16 cellular contexts compared by ENCODE assay signal in the genomic region with DNA sequence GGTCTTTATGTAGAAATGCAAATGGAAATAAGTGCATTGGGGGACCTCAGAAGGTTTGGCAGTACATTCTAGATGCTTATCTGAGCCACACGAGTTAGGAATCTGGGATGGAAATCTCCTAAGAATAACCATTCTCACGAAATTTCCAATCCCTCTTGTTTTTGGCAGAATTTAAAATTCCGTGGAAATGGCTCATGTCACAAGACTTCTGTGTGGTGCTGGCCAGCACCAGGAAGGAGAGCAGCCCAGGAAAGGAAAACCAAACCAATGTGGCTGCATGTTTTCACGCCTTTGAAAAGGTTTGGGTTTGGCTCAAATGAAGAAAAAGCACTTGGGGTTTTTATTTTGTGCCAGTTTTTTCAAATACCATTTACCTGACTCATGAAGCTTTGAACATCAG.
DNase-seq lines count a peak whose midpoint lies in the region; TF ChIP-seq lines count a peak whose summit lies in the region.
"Had no signal": no experiment of that assay in that cellular context is flagged by ENCODE, and none has a peak within 500 bp of the region (broad histone marks: within the 10 kb centered on the region; RNA-seq: fewer than 3 reads in every experiment).

No MANE protein-coding gene starts in this region.

- dilution Hi-C loops in mammary epithelial cell (cut with HindIII; ENCODE audit: low sequenced_read_pairs) = no loop called here

- H3K36me3 ChIP-seq in mammary epithelial cell (ENCODE audit: insufficient read depth, low read length) (no peaks in the 10 kb centered on the region), smooth muscle cell (ENCODE audit: low read depth) (no peaks in the 10 kb centered on the region)
- H3K36me3 ChIP-seq: adrenal gland, gastrocnemius medialis, pancreas had no signal

- no peaks in the 10 kb centered on the region for H3K27me3 ChIP-seq in mammary epithelial cell (ENCODE audit: insufficient read depth, low read length)
- no peaks in the 10 kb centered on the region for H3K27me3 ChIP-seq in smooth muscle cell (ENCODE audit: low read depth)
- H3K27me3 ChIP-seq: adrenal gland, gastrocnemius medialis, pancreas had no signal

- intact Hi-C loops in mammary epithelial cell (cut with micrococcal nuclease) = no loop called here

- in situ Hi-C loops in mammary epithelial cell (cut with MboI; ENCODE audit: low sequenced_read_pairs in 2 of 2) = no loop called here

- H3K9ac ChIP-seq in mammary epithelial cell (ENCODE audit: insufficient read depth, low read length) (no peak overlapping the region), smooth muscle cell (ENCODE audit: low read depth) (no peak overlapping the region)

- peak overlapping the region; percentile 53 for H2AFZ ChIP-seq in mammary epithelial cell (ENCODE audit: low read depth, low read length)
- no peak overlapping the region for H2AFZ ChIP-seq in smooth muscle cell (ENCODE audit: low read depth)

- H3K27ac ChIP-seq in mammary epithelial cell (ENCODE audit: insufficient read depth, low read depth, low read length) (no peak overlapping the region), smooth muscle cell (ENCODE audit: low read depth) (no peak overlapping the region)
- H3K27ac ChIP-seq: adrenal gland, gastrocnemius medialis, pancreas had no signal

- H3K4me1 ChIP-seq in mammary epithelial cell (ENCODE audit: insufficient read depth, low read length) = peaks cover 22% of the 10 kb centered on the region
- H3K4me1 ChIP-seq in smooth muscle cell (ENCODE audit: low read depth) = no peaks in the 10 kb centered on the region
- H3K4me1 ChIP-seq: pancreas had no signal

- DNase-seq in AG09319 (ENCODE audit: extremely low read depth, low read depth) (peak; percentile 93), M059J (ENCODE audit: low read depth) (peak; percentile 97), mammary epithelial cell (peak; percentile 44), kidney tubule cell (ENCODE audit: low spot score) (peak; percentile 17), NCI-H187 (lab: John Stamatoyannopoulos, UW) (no peak), NCI-H526 (lab: John Stamatoyannopoulos, UW) (no peak), smooth muscle cell (lab: John Stamatoyannopoulos, UW; ENCODE audit: unreplicated experiment) (no peak)
- no peak for DNase-seq in activated CD4-positive, alpha-beta T cell treated with anti-CD3 and anti-CD28 coated beads for 1 hour
- DNase-seq: activated T-cell treated with anti-CD3 and anti-CD28 coated beads, Interleukin-2, amount 50 U/mL, for 4 hours; adrenal gland; AML-193; DMS 273 treated with DMSO at 0.1 percent for 48 hours; NCI-H1092; pancreas; substantia nigra had no signal

- CTCF ChIA-PET in mammary epithelial cell (lab: Charles Lee; ENCODE audit: low non-redundant PET) = no interaction called here

- no peaks in the 10 kb centered on the region for H4K20me1 ChIP-seq in mammary epithelial cell (ENCODE audit: insufficient read depth, low read length)
- H4K20me1 ChIP-seq in smooth muscle cell (ENCODE audit: low read depth) = no peaks in the 10 kb centered on the region

- no peaks in the 10 kb centered on the region for H3K79me2 ChIP-seq in mammary epithelial cell (ENCODE audit: insufficient read depth, low read length)
- no peaks in the 10 kb centered on the region for H3K79me2 ChIP-seq in smooth muscle cell (ENCODE audit: low read depth)

- TF ChIP-seq CTCF in AG09319 (IDR thresholded peaks at IDR 0.05; ENCODE audit: low read depth, low read length) = no peak
- no peak for TF ChIP-seq CTCF in mammary epithelial cell (conservative IDR thresholded peaks at IDR 0.05 in 1 of 2, IDR thresholded peaks at IDR 0.05 in 1 of 2; ENCODE audit: extremely low read depth in 1 of 2, insufficient read depth in 1 of 2, low read depth in 1 of 2, low read length in 2 of 2)
- TF ChIP-seq CTCF in smooth muscle cell (IDR thresholded peaks at IDR 0.05; ENCODE audit: borderline replicate concordance, insufficient read depth, poor library complexity, severe bottlenecking) = no peak

- H3F3A ChIP-seq in smooth muscle cell (ENCODE audit: low read depth) = no peaks in the 10 kb centered on the region

- H3K4me3 ChIP-seq in mammary epithelial cell (replicated peaks in 1 of 3; ENCODE audit: insufficient read depth in 1 of 3, low read depth in 2 of 3, low read length in 3 of 3) (no peak overlapping the region), smooth muscle cell (no peak overlapping the region)
- H3K4me3 ChIP-seq: adrenal gland, gastrocnemius medialis, pancreas had no signal

- WGBS in mammary epithelial cell (ENCODE audit: low coverage, missing lambda C conversion rate) = 3% methylated on average over 4 of the region's 4 CpGs
- WGBS in smooth muscle cell (ENCODE audit: low lambda C conversion rate) = 70% methylated on average over 4 of the region's 4 CpGs

- no TSS peak for BruUV-seq in mammary epithelial cell (replicated peaks; lab: Mats Ljungman, UMichigan)

- H3K9me3 ChIP-seq in mammary epithelial cell (replicated peaks; ENCODE audit: insufficient read depth, low read length) (no peaks in the 10 kb centered on the region), smooth muscle cell (replicated peaks; ENCODE audit: low read depth) (no peaks in the 10 kb centered on the region)
- H3K9me3 ChIP-seq: adrenal gland, gastrocnemius medialis, pancreas had no signal

- peak overlapping the region; percentile 8 for H3K4me2 ChIP-seq in mammary epithelial cell (ENCODE audit: insufficient read depth, low read depth, low read length)
- no peak overlapping the region for H3K4me2 ChIP-seq in smooth muscle cell

Comparison
In these comparisons a context has a peak if more than half of its experiments do, and no peak if none do; other contexts are left out.
1. DNase-seq: peak in AG09319 (single experiment), M059J (single experiment), mammary epithelial cell (single experiment) and kidney tubule cell (single experiment); none in NCI-H187 (0 of 2), activated CD4-positive, alpha-beta T cell treated with anti-CD3 and anti-CD28 coated beads for 1 hour (single experiment), NCI-H526 (0 of 2) and smooth muscle cell (single experiment).